Comparison of ENCODE assay signal across 1 cellular context in genomic region chr19:41883821-41884733, GRCh38.
TF ChIP-seq lines count a peak whose summit lies in the region.

No MANE protein-coding gene starts in this region.

TF ChIP-seq in HepG2, 621 proteins besides CTCF, POLR2A, EP300 and RAD21 (continued from another document and continues in another):
- TF ChIP-seq HMGXB3 (CRISPR knock-in tag; IDR thresholded peaks at IDR 0.05; ENCODE audit: borderline replicate concordance) (peak; percentile 87; the same call in 1 of the 2 replicates), SRSF1 (optimal IDR thresholded peaks at IDR 0.05; ENCODE audit: low read depth, low read length) (no peak), ZEB1 (IDR thresholded peaks at IDR 0.05; ENCODE audit: insufficient replicate concordance, low read depth) (peak; percentile 84), ZBTB4 (CRISPR knock-in tag; IDR thresholded peaks at IDR 0.05; ENCODE audit: borderline replicate concordance) (0 out of 2 replicates have a peak, but pooled peaks have one; percentile 27), MLXIP (CRISPR knock-in tag; IDR thresholded peaks at IDR 0.05; ENCODE audit: borderline replicate concordance) (no peak), SRSF4 (IDR thresholded peaks at IDR 0.05; ENCODE audit: low read depth, low read length, poor library complexity, severe bottlenecking) (no peak), ERF (CRISPR knock-in tag; IDR thresholded peaks at IDR 0.05) (peak; percentile 81), RNF219 (CRISPR knock-in tag; IDR thresholded peaks at IDR 0.05) (no peak), CENPX (CRISPR knock-in tag; IDR thresholded peaks at IDR 0.05) (no peak), ZNF703 (CRISPR knock-in tag; IDR thresholded peaks at IDR 0.05; ENCODE audit: borderline replicate concordance) (no peak), ZNF260 (CRISPR knock-in tag; IDR thresholded peaks at IDR 0.05; ENCODE audit: borderline replicate concordance, low read depth) (no peak), ZNF639 (CRISPR knock-in tag; conservative IDR thresholded peaks at IDR 0.05) (peak; percentile 98), PPARG (CRISPR knock-in tag; conservative IDR thresholded peaks at IDR 0.05) (0 out of 2 replicates have a peak, but pooled peaks have one; percentile 21), HOMEZ (CRISPR knock-in tag; IDR thresholded peaks at IDR 0.05; ENCODE audit: low read depth) (peak; percentile 38; the same call in 1 of the 2 replicates), ZNF407 (CRISPR knock-in tag; IDR thresholded peaks at IDR 0.05; ENCODE audit: not compliant biosample characterization) (peak; percentile 24), TAF15 (IDR thresholded peaks at IDR 0.05; ENCODE audit: low read depth, low read length, poor library complexity, severe bottlenecking) (peak; percentile 68), YY1 (IDR thresholded peaks at IDR 0.05; ENCODE audit: insufficient read depth, insufficient replicate concordance, low read depth, low read length) (peak; percentile 87), ZNF549 (CRISPR knock-in tag; IDR thresholded peaks at IDR 0.05) (no peak; the same call in 1 of the 2 replicates), KLF11 (CRISPR knock-in tag; IDR thresholded peaks at IDR 0.05) (no peak), ZNF138 (CRISPR knock-in tag; IDR thresholded peaks at IDR 0.05; ENCODE audit: low read depth) (0 out of 2 replicates have a peak, but pooled peaks have one; percentile 62), ZNF180 (CRISPR knock-in tag; IDR thresholded peaks at IDR 0.05; ENCODE audit: borderline replicate concordance, low read depth) (no peak)
